In the genomic region with DNA sequence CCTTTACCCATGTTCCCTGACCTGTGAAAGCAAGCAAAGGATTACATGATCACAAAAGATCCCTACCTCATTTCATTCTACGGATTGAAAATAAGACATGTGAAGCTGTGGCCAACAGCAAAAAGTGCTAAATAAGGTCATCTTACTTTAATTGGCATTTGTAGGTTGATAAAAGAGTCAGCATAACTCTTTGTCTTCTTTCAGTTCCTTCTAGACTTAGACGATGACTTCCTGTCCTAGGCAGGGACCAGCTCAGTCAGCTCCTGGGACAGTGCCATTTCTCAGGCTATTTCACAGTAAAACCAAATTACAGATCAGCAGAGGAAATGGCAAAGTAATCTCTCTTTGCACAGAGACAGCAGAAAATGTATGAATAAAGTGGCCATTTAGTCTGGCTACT, we compare ENCODE assay signal across 8 cellular contexts.
A peak's percentile ranks its signal among the peaks of the same experiment; 100 is the strongest.
DNase-seq lines count a peak whose midpoint lies in the region; ATAC-seq, FAIRE-seq and TF ChIP-seq lines count a peak whose summit lies in the region.

No MANE protein-coding gene starts in this region.

- no peak for TF ChIP-seq EP300 in HepG2 (IDR thresholded peaks at IDR 0.05; ENCODE audit: low read depth in 2 of 2, low read length in 2 of 2)
- no peak for TF ChIP-seq EP300 in HepG2 (CRISPR knock-in tag; IDR thresholded peaks at IDR 0.05; ENCODE audit: borderline replicate concordance)

- POLR2A ChIA-PET in HepG2 (lab: Yijun Ruan, JAX): no interaction called here

- no peak overlapping the region for H3K4ac ChIP-seq in mesenchymal stem cell (ENCODE audit: low read depth in 1 of 2, low read length in 2 of 2)

- no peak overlapping the region for H4K8ac ChIP-seq in mesenchymal stem cell (ENCODE audit: low read length)

- no peak overlapping the region for H2BK5ac ChIP-seq in mesenchymal stem cell (ENCODE audit: low read depth, low read length, poor library complexity, severe bottlenecking)

- H3K9me3 ChIP-seq in right lobe of liver (no peaks in the 10 kb centered on the region), HepG2 (ENCODE audit: low read length) (no peaks in the 10 kb centered on the region), mesenchymal stem cell (ENCODE audit: control insufficient read depth, low read length) (no peaks in the 10 kb centered on the region)

- H3K18ac ChIP-seq in mesenchymal stem cell (ENCODE audit: low read depth in 1 of 2, low read length in 2 of 2): no peak overlapping the region

- H3K79me2 ChIP-seq in HepG2 (ENCODE audit: insufficient read depth, low read length): no peaks in the 10 kb centered on the region

- TF ChIP-seq POLR2A in right lobe of liver (IDR thresholded peaks at IDR 0.05): no peak
- no peak for TF ChIP-seq POLR2A in HepG2 (IDR thresholded peaks at IDR 0.05; ENCODE audit: insufficient read depth in 1 of 2, low read depth in 2 of 2, low read length in 2 of 2)

- H3K79me1 ChIP-seq in mesenchymal stem cell (replicated peaks; ENCODE audit: low read length, poor library complexity, severe bottlenecking): no peaks in the 10 kb centered on the region

- CTCF ChIA-PET in HepG2 (lab: Yijun Ruan, JAX; ENCODE audit: low intra/inter-chr PET ratio, low total read pairs): no interaction called here

- in situ Hi-C loops in HepG2 (cut with HindIII; ENCODE audit: extremely low pct_ligation_motif_present, low pct_unique_long_range_greater_than_20kb): no loop called here

- WGBS in right lobe of liver (ENCODE audit: insufficient coverage, low coverage, low lambda C conversion rate, missing lambda C conversion rate): 20% methylated on average over 2 of the region's 2 CpGs
- 14% methylated on average over 2 of the region's 2 CpGs for WGBS in HepG2 (ENCODE audit: low lambda C conversion rate)
- WGBS in mesenchymal stem cell: 63% methylated on average over 1 of the region's 2 CpGs

- intact Hi-C loops in right lobe of liver (cut with DNase I) (no loop called here), HepG2 (cut with micrococcal nuclease; ENCODE audit: unreplicated experiment) (no loop called here)

- no peak overlapping the region for H3K9ac ChIP-seq in HepG2 (ENCODE audit: insufficient read depth, low read depth, low read length)
- no peak overlapping the region for H3K9ac ChIP-seq in mesenchymal stem cell (ENCODE audit: low read length)

- ATAC-seq in right lobe of liver (peak; percentile 70 to 79 (median 75)), HepG2 (no peak), HG03159 (IDR thresholded peaks at IDR 0.05; ENCODE audit: unreplicated experiment) (peak; percentile 94)

- no peak overlapping the region for H2AFZ ChIP-seq in HepG2 (ENCODE audit: low read length)
- no peak overlapping the region for H2AFZ ChIP-seq in mesenchymal stem cell (ENCODE audit: low read depth, low read length)

- FAIRE-seq in HepG2 (lab: Jason Lieb, UNC): no peak

- H3K27ac ChIP-seq in right lobe of liver (no peak overlapping the region), HepG2 (ENCODE audit: extremely low read length, insufficient read depth, low read length) (no peak overlapping the region), mesenchymal stem cell (ENCODE audit: low read length, poor library complexity, severe bottlenecking) (no peak overlapping the region)

- H4K20me1 ChIP-seq in HepG2 (ENCODE audit: insufficient read depth, low read length): no peaks in the 10 kb centered on the region

- TF ChIP-seq RAD21 in HepG2 (CRISPR knock-in tag; IDR thresholded peaks at IDR 0.05): no peak

- no peak overlapping the region for H4K91ac ChIP-seq in mesenchymal stem cell (ENCODE audit: low read length)

- no peak overlapping the region for H3K14ac ChIP-seq in mesenchymal stem cell (ENCODE audit: low read length in 2 of 2)

- H3K4me1 ChIP-seq in right lobe of liver: no peaks in the 10 kb centered on the region
- H3K4me1 ChIP-seq in HepG2 (ENCODE audit: insufficient read depth, low read length): no peaks in the 10 kb centered on the region
- no peaks in the 10 kb centered on the region for H3K4me1 ChIP-seq in mesenchymal stem cell (ENCODE audit: control insufficient read depth, insufficient read depth, low read depth, low read length)

- no TSS peak for BruUV-seq in HepG2 (replicated peaks; lab: Mats Ljungman, UMichigan)

- peak in 2 of 3 donors; percentile 18 to 50 for DNase-seq in right lobe of liver
- DNase-seq in HepG2 (ENCODE audit: low spot score): no peak
- DNase-seq in cerebellar cortex (ENCODE audit: low spot score): peak; percentile 5
- no peak for DNase-seq in islet precursor cell
- DNase-seq in activated CD4-positive, CD25-positive, alpha-beta regulatory T cell treated with anti-CD3 and anti-CD28 coated beads, Interleukin-2, amount 50 U/mL, for 72 hours: no peak
- no peak for DNase-seq in mesenchymal stem cell
- no peak for DNase-seq in NK-92 (lab: John Stamatoyannopoulos, UW; ENCODE audit: unreplicated experiment)

- H3K36me3 ChIP-seq in right lobe of liver (no peaks in the 10 kb centered on the region), HepG2 (replicated peaks in 1 of 2; ENCODE audit: control insufficient read depth in 1 of 2, insufficient read depth in 2 of 2, low read length in 2 of 2) (no peaks in the 10 kb centered on the region), mesenchymal stem cell (ENCODE audit: control insufficient read depth in 1 of 2, insufficient read depth in 2 of 2, low read depth in 1 of 2, low read length in 2 of 2) (no peaks in the 10 kb centered on the region)

- H3K23ac ChIP-seq in mesenchymal stem cell (ENCODE audit: low read length in 2 of 2): no peak overlapping the region

- H3K4me3 ChIP-seq in right lobe of liver (no peak overlapping the region), HepG2 (replicated peaks in 1 of 3; ENCODE audit: insufficient read depth in 1 of 3, low read depth in 2 of 3, low read length in 3 of 3) (no peak overlapping the region), mesenchymal stem cell (ENCODE audit: insufficient read depth in 1 of 2, low read depth in 1 of 2, low read length in 2 of 2) (no peak overlapping the region)

- H3K27me3 ChIP-seq in right lobe of liver (no peaks in the 10 kb centered on the region), HepG2 (ENCODE audit: control insufficient read depth in 1 of 2, insufficient read depth in 2 of 2, low read length in 2 of 2) (no peaks in the 10 kb centered on the region), mesenchymal stem cell (ENCODE audit: control insufficient read depth in 1 of 2, insufficient read depth in 1 of 2, low read length in 2 of 2) (no peaks in the 10 kb centered on the region)

- TF ChIP-seq CTCF in right lobe of liver (IDR thresholded peaks at IDR 0.05) (no peak), HepG2 (CRISPR knock-in tag; IDR thresholded peaks at IDR 0.05) (no peak)

- H3K4me2 ChIP-seq in HepG2 (ENCODE audit: low read depth, low read length) (no peak overlapping the region), mesenchymal stem cell (ENCODE audit: low read length, poor library complexity, severe bottlenecking) (no peak overlapping the region)

- no peak overlapping the region for H2AK5ac ChIP-seq in mesenchymal stem cell (ENCODE audit: low read length, severe bottlenecking)

- H2BK120ac ChIP-seq in mesenchymal stem cell (ENCODE audit: low read depth, low read length): no peak overlapping the region

- H2BK15ac ChIP-seq in mesenchymal stem cell (ENCODE audit: low read depth, poor library complexity, severe bottlenecking): no peak overlapping the region

- H2BK12ac ChIP-seq in mesenchymal stem cell (ENCODE audit: low read length in 2 of 2): no peak overlapping the region

TF ChIP-seq in HepG2, 621 proteins besides CTCF, POLR2A, EP300 and RAD21 (continues in another document):
- TF ChIP-seq ZNF562 (CRISPR knock-in tag; IDR thresholded peaks at IDR 0.05; ENCODE audit: borderline replicate concordance): no peak
- TF ChIP-seq, protein P1, sequence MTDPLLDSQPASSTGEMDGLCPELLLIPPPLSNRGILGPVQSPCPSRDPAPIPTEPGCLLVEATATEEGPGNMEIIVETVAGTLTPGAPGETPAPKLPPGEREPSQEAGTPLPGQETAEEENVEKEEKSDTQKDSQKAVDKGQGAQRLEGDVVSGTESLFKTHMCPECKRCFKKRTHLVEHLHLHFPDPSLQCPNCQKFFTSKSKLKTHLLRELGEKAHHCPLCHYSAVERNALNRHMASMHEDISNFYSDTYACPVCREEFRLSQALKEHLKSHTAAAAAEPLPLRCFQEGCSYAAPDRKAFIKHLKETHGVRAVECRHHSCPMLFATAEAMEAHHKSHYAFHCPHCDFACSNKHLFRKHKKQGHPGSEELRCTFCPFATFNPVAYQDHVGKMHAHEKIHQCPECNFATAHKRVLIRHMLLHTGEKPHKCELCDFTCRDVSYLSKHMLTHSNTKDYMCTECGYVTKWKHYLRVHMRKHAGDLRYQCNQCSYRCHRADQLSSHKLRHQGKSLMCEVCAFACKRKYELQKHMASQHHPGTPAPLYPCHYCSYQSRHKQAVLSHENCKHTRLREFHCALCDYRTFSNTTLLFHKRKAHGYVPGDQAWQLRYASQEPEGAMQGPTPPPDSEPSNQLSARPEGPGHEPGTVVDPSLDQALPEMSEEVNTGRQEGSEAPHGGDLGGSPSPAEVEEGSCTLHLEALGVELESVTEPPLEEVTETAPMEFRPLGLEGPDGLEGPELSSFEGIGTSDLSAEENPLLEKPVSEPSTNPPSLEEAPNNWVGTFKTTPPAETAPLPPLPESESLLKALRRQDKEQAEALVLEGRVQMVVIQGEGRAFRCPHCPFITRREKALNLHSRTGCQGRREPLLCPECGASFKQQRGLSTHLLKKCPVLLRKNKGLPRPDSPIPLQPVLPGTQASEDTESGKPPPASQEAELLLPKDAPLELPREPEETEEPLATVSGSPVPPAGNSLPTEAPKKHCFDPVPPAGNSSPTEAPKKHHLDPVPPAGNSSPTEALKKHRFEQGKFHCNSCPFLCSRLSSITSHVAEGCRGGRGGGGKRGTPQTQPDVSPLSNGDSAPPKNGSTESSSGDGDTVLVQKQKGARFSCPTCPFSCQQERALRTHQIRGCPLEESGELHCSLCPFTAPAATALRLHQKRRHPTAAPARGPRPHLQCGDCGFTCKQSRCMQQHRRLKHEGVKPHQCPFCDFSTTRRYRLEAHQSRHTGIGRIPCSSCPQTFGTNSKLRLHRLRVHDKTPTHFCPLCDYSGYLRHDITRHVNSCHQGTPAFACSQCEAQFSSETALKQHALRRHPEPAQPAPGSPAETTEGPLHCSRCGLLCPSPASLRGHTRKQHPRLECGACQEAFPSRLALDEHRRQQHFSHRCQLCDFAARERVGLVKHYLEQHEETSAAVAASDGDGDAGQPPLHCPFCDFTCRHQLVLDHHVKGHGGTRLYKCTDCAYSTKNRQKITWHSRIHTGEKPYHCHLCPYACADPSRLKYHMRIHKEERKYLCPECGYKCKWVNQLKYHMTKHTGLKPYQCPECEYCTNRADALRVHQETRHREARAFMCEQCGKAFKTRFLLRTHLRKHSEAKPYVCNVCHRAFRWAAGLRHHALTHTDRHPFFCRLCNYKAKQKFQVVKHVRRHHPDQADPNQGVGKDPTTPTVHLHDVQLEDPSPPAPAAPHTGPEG (CRISPR knock-in tag; IDR thresholded peaks at IDR 0.05): no peak
- no peak for TF ChIP-seq ZNF839 (CRISPR knock-in tag; IDR thresholded peaks at IDR 0.05; ENCODE audit: borderline replicate concordance)
- no peak for TF ChIP-seq ZNF430 (CRISPR knock-in tag; IDR thresholded peaks at IDR 0.05)
- no peak for TF ChIP-seq SRSF1 (optimal IDR thresholded peaks at IDR 0.05; ENCODE audit: low read depth, low read length)
- no peak for TF ChIP-seq SMARCE1 (IDR thresholded peaks at IDR 0.05; ENCODE audit: borderline replicate concordance)
- TF ChIP-seq THYN1 (CRISPR knock-in tag; IDR thresholded peaks at IDR 0.05; ENCODE audit: borderline replicate concordance, low read depth): no peak

Comparison
In these comparisons a context has a peak if more than half of its experiments do, and no peak if none do; other contexts are left out.
1. DNase-seq: peak in right lobe of liver (2 of 3) and cerebellar cortex (single experiment); none in HepG2 (single experiment), islet precursor cell (single experiment), activated CD4-positive, CD25-positive, alpha-beta regulatory T cell treated with anti-CD3 and anti-CD28 coated beads, Interleukin-2, amount 50 U/mL, for 72 hours (single experiment), mesenchymal stem cell (single experiment) and NK-92 (single experiment).